Comparison of ENCODE assay signal across 8 cellular contexts in the genomic region with DNA sequence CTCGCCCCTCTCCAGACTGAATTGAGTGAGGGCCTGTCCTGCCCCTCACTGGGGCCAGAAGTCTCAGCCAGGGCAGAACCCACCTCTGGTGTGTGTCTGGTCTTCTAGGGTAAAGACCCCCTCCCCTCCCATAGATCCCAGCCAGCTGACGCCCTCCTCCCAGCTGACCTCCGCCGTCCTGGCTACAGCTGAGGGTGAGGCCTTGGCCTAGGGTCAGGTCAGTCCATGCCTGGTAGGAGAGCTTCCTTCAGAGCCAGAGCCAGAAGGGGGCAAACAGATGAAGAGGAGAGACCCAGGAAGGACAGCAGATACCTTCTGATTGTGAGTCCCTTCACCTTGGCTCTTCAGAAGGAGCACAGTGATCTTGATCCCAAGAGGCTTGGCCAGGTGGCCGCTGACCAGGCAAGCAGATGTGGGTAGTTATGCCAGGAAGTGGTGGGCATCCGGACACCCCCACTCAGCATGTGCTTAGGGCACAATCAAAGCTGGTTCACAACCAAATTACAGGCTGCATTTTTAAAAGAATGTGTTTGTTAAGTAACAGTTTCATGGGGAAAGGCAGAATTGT. TPM values are rescaled to one million over a fixed set of nuclear protein-coding genes. Genes with fewer than 3 reads are reported as not detected.
DNase-seq lines count a peak whose midpoint lies in the region; ATAC-seq lines count a peak whose summit lies in the region.

No MANE protein-coding gene starts in this region.

- ATAC-seq in HG03039 (IDR thresholded peaks at IDR 0.05; ENCODE audit: unreplicated experiment) (no peak), GM19351 (IDR thresholded peaks at IDR 0.05; ENCODE audit: unreplicated experiment) (no peak)

- H3K27ac Mint-ChIP-seq in activated naive CD4-positive, alpha-beta T cell treated with anti-CD3 and anti-CD28 coated beads, Interleukin-2, amount 10 ng/mL, durations not matched to agents 7 days and 5 days: peak overlapping the region; percentile 87

- peaks cover 13% of the 10 kb centered on the region for H3K4me1 ChIP-seq in mesodermal cell (ENCODE audit: control insufficient read depth, insufficient read depth, low read length, poor library complexity, severe bottlenecking)

- H3K27ac ChIP-seq in mesodermal cell (ENCODE audit: low read depth, low read length, severe bottlenecking): peak overlapping the region; percentile 41

- peaks cover 45% of the 10 kb centered on the region for H3K36me3 Mint-ChIP-seq in activated naive CD4-positive, alpha-beta T cell treated with anti-CD3 and anti-CD28 coated beads, Interleukin-2, amount 10 ng/mL, durations not matched to agents 7 days and 5 days

- DNase-seq in stimulated activated CD4-positive, alpha-beta T cell treated with anti-CD3 and anti-CD28 coated beads, Interleukin-15, amount 100 ng/mL, for 24 hours: peak; percentile 13
- no peak for DNase-seq in stimulated activated CD4-positive, alpha-beta T cell treated with anti-CD3 and anti-CD28 coated beads, Interleukin-1b, Interleukin-23, amount 100 ng/mL, for 48 hours
- DNase-seq in activated naive CD4-positive, alpha-beta T cell treated with anti-CD3 and anti-CD28 coated beads, Interleukin-2, amount 10 ng/mL, durations not matched to agents 7 days and 5 days: no peak
- DNase-seq in AG08395 (ENCODE audit: low spot score) (no peak), NCI-H526 (lab: John Stamatoyannopoulos, UW) (no peak)

- WGBS in mesodermal cell (ENCODE audit: insufficient coverage in 2 of 2), 2 experiments: 83 to 100% methylated on average over 2 to 6 of the region's 6 CpGs

- peaks cover 7% of the 10 kb centered on the region for H3K36me3 ChIP-seq in mesodermal cell (ENCODE audit: control insufficient read depth, insufficient read depth, low read length)

- CTCF ChIA-PET in activated naive CD4-positive, alpha-beta T cell treated with anti-CD3 and anti-CD28 coated beads, Interleukin-2, amount 10 ng/mL, durations not matched to agents 7 days and 5 days (lab: Charles Lee): interaction anchor here (0.8 to 1.5 kb wide), 5 partner anchors 10 to 184 kb away, joined by 3 to 5 read pairs (median 4); partner anchors contain the start of gene UBE2B

- H3K27me3 Mint-ChIP-seq in activated naive CD4-positive, alpha-beta T cell treated with anti-CD3 and anti-CD28 coated beads, Interleukin-2, amount 10 ng/mL, durations not matched to agents 7 days and 5 days: no peaks in the 10 kb centered on the region

- peaks cover 34% of the 10 kb centered on the region for H3K4me1 Mint-ChIP-seq in activated naive CD4-positive, alpha-beta T cell treated with anti-CD3 and anti-CD28 coated beads, Interleukin-2, amount 10 ng/mL, durations not matched to agents 7 days and 5 days

- no peak overlapping the region for H3K4me3 ChIP-seq in mesodermal cell (ENCODE audit: extremely low read depth, insufficient read depth, low read length, poor library complexity, severe bottlenecking)

- H3K9me3 ChIP-seq in mesodermal cell (ENCODE audit: control insufficient read depth, low read length): no peaks in the 10 kb centered on the region

- no peaks in the 10 kb centered on the region for H3K9me3 Mint-ChIP-seq in activated naive CD4-positive, alpha-beta T cell treated with anti-CD3 and anti-CD28 coated beads, Interleukin-2, amount 10 ng/mL, durations not matched to agents 7 days and 5 days

- no peak overlapping the region for H3K4me3 Mint-ChIP-seq in activated naive CD4-positive, alpha-beta T cell treated with anti-CD3 and anti-CD28 coated beads, Interleukin-2, amount 10 ng/mL, durations not matched to agents 7 days and 5 days

RNA-seq across cellular contexts. Expression of gene JADE2, which starts 29.8 kb away (rescaled TPM):
- polyA plus RNA-seq in mesodermal cell (2013, experiment 1 of 2): 10.9 TPM
- 11.9 TPM for polyA plus RNA-seq in mesodermal cell (2013, experiment 2 of 2)
